Comparison of ENCODE assay signal across 20 cellular contexts in genomic region chr5:147552897-147553296, GRCh38. TPM values are rescaled to one million over a fixed set of nuclear protein-coding genes. Genes with fewer than 3 reads are reported as not detected.
"Had no signal": no experiment of that assay in that cellular context is flagged by ENCODE, and none has a peak within 500 bp of the region (broad histone marks: within the 10 kb centered on the region; RNA-seq: fewer than 3 reads in every experiment).

No MANE protein-coding gene starts in this region.

- H3K36me3 Mint-ChIP-seq: activated CD4-positive, alpha-beta memory T cell treated with anti-CD3 and anti-CD28 coated beads for 36 hours; activated CD8-positive, alpha-beta memory T cell treated with anti-CD3 and anti-CD28 coated beads, Interleukin-2, amount 10 ng/mL, durations not matched to agents 7 days and 5 days; naive thymus-derived CD8-positive, alpha-beta T cell had no signal

- ATAC-seq: activated CD4-positive, alpha-beta T cell treated with anti-CD3 and anti-CD28 coated beads for 36 hours; activated CD8-positive, alpha-beta memory T cell treated with anti-CD3 and anti-CD28 coated beads, Interleukin-2, amount 10 ng/mL, durations not matched to agents 7 days and 5 days; activated T-helper 17 cell treated with anti-CD3 and anti-CD28 coated beads, Interleukin-2, amount 50 U/mL, for 72 hours; mucosa of descending colon; naive thymus-derived CD8-positive, alpha-beta T cell; WTC11 had no signal

- H2AFZ ChIP-seq: parathyroid adenoma had no signal

- H3K27ac ChIP-seq: brain microvascular endothelial cell, neutrophil, parathyroid adenoma had no signal

- H3K27me3 Mint-ChIP-seq: activated CD4-positive, alpha-beta memory T cell treated with anti-CD3 and anti-CD28 coated beads for 36 hours; activated CD8-positive, alpha-beta memory T cell treated with anti-CD3 and anti-CD28 coated beads, Interleukin-2, amount 10 ng/mL, durations not matched to agents 7 days and 5 days; memory B cell had no signal

- H3K27ac Mint-ChIP-seq: activated CD4-positive, alpha-beta memory T cell treated with anti-CD3 and anti-CD28 coated beads for 36 hours; activated CD4-positive, alpha-beta T cell treated with anti-CD3 and anti-CD28 coated beads for 36 hours; activated CD8-positive, alpha-beta memory T cell treated with anti-CD3 and anti-CD28 coated beads, Interleukin-2, amount 10 ng/mL, durations not matched to agents 7 days and 5 days; activated naive CD4-positive, alpha-beta T cell treated with anti-CD3 and anti-CD28 coated beads for 36 hours; activated T-helper 17 cell treated with anti-CD3 and anti-CD28 coated beads, Interleukin-2, amount 50 U/mL, for 72 hours; memory B cell; naive thymus-derived CD8-positive, alpha-beta T cell; T-helper 2 cell treated with Interferon-gamma antibody and Interleukin-4, amounts not matched to agents 5 μg/mL and 100 μg/mL, for 36 hours; WTC11 had no signal

- H3K27me3 ChIP-seq: brain microvascular endothelial cell, colonic mucosa, neutrophil, upper lobe of left lung had no signal

- H3K36me3 ChIP-seq: brain microvascular endothelial cell, colonic mucosa, neutrophil, upper lobe of left lung had no signal

- H3K9me3 ChIP-seq: colonic mucosa, mucosa of descending colon, neutrophil, upper lobe of left lung had no signal

- H3K4me1 ChIP-seq: colonic mucosa, parathyroid adenoma had no signal

- H3K79me2 ChIP-seq: parathyroid adenoma had no signal

- H3K4me3 Mint-ChIP-seq: activated CD4-positive, alpha-beta memory T cell treated with anti-CD3 and anti-CD28 coated beads for 36 hours; activated CD4-positive, alpha-beta T cell treated with anti-CD3 and anti-CD28 coated beads for 36 hours; activated CD8-positive, alpha-beta memory T cell treated with anti-CD3 and anti-CD28 coated beads, Interleukin-2, amount 10 ng/mL, durations not matched to agents 7 days and 5 days; activated naive CD4-positive, alpha-beta T cell treated with anti-CD3 and anti-CD28 coated beads for 36 hours; activated T-helper 17 cell treated with anti-CD3 and anti-CD28 coated beads, Interleukin-2, amount 50 U/mL, for 72 hours; central memory CD8-positive, alpha-beta T cell; memory B cell; naive thymus-derived CD8-positive, alpha-beta T cell; T-helper 2 cell treated with Interferon-gamma antibody and Interleukin-4, amounts not matched to agents 5 μg/mL and 100 μg/mL, for 36 hours; WTC11 had no signal

- H3K4me3 ChIP-seq: colonic mucosa, mucosa of descending colon, upper lobe of left lung had no signal

- H3K9me3 Mint-ChIP-seq: activated CD4-positive, alpha-beta memory T cell treated with anti-CD3 and anti-CD28 coated beads for 36 hours; central memory CD8-positive, alpha-beta T cell; T-helper 2 cell treated with Interferon-gamma antibody and Interleukin-4, amounts not matched to agents 5 μg/mL and 100 μg/mL, for 36 hours had no signal

- DNase-seq: activated CD4-positive, alpha-beta memory T cell treated with anti-CD3 and anti-CD28 coated beads for 36 hours; activated CD4-positive, alpha-beta T cell treated with anti-CD3 and anti-CD28 coated beads for 36 hours; activated CD8-positive, alpha-beta memory T cell treated with anti-CD3 and anti-CD28 coated beads, Interleukin-2, amount 10 ng/mL, durations not matched to agents 7 days and 5 days; activated naive CD4-positive, alpha-beta T cell treated with anti-CD3 and anti-CD28 coated beads for 36 hours; brain microvascular endothelial cell; colonic mucosa; head of caudate nucleus; kidney glomerular epithelial cell; mucosa of descending colon; naive thymus-derived CD8-positive, alpha-beta T cell; stimulated activated CD4-positive, alpha-beta T cell treated with anti-CD3 and anti-CD28 coated beads, Interleukin-2, amount 100 ng/mL, for 24 hours; stimulated activated naive CD4-positive, alpha-beta T cell treated with Interleukin-2 at 50 U/mL for 16 hours; upper lobe of left lung had no signal

- H3K4me1 Mint-ChIP-seq: activated CD4-positive, alpha-beta T cell treated with anti-CD3 and anti-CD28 coated beads for 36 hours; activated CD8-positive, alpha-beta memory T cell treated with anti-CD3 and anti-CD28 coated beads, Interleukin-2, amount 10 ng/mL, durations not matched to agents 7 days and 5 days; activated T-helper 17 cell treated with anti-CD3 and anti-CD28 coated beads, Interleukin-2, amount 50 U/mL, for 72 hours; central memory CD8-positive, alpha-beta T cell; memory B cell; naive thymus-derived CD8-positive, alpha-beta T cell had no signal

- H3K9ac ChIP-seq: parathyroid adenoma had no signal

RNA-seq across cellular contexts. Expression of gene DPYSL3, which starts 43.0 kb away (rescaled TPM):
- total RNA-seq: activated CD4-positive, alpha-beta memory T cell treated with anti-CD3 and anti-CD28 coated beads for 36 hours; naive thymus-derived CD8-positive, alpha-beta T cell had no signal
- polyA plus RNA-seq: naive thymus-derived CD8-positive, alpha-beta T cell had no signal
